ENCODE assay signal across 21 cellular contexts in genomic region chr2:75221872-75222271, GRCh38. TPM values are rescaled to one million over a fixed set of nuclear protein-coding genes. Genes with fewer than 3 reads are reported as not detected.
DNase-seq lines count a peak whose midpoint lies in the region; ATAC-seq and TF ChIP-seq lines count a peak whose summit lies in the region.
"Had no signal": no experiment of that assay in that cellular context is flagged by ENCODE, and none has a peak within 500 bp of the region (broad histone marks: within the 10 kb centered on the region; RNA-seq: fewer than 3 reads in every experiment).

No MANE protein-coding gene starts in this region.

- TF ChIP-seq CTCF in smooth muscle cell (IDR thresholded peaks at IDR 0.05; ENCODE audit: borderline replicate concordance, insufficient read depth, poor library complexity, severe bottlenecking) = no peak

- WGBS in smooth muscle cell (ENCODE audit: low lambda C conversion rate) = 64% methylated on average over 3 of the region's 3 CpGs

- H3K36me3 Mint-ChIP-seq in activated naive CD8-positive, alpha-beta T cell treated with anti-CD3 and anti-CD28 coated beads for 36 hours = no peaks in the 10 kb centered on the region
- H3K36me3 Mint-ChIP-seq: activated naive CD8-positive, alpha-beta T cell had no signal

- peaks cover 6% of the 10 kb centered on the region for H3K9me3 Mint-ChIP-seq in activated naive CD8-positive, alpha-beta T cell treated with anti-CD3 and anti-CD28 coated beads for 36 hours
- H3K9me3 Mint-ChIP-seq: activated CD4-positive, alpha-beta T cell treated with anti-CD3 and anti-CD28 coated beads, Interleukin-2, amount 10 ng/mL, durations not matched to agents 7 days and 5 days; CD4-positive, alpha-beta T cell; T-helper 2 cell treated with Interferon-gamma antibody and Interleukin-4, amounts not matched to agents 5 μg/mL and 100 μg/mL, for 36 hours had no signal

- DNase-seq in GM04504 (ENCODE audit: low read depth) (peak; percentile 38), RPMI7951 (ENCODE audit: low read depth) (peak; percentile 89), fibroblast of gingiva (ENCODE audit: low read depth) (peak; percentile 17), smooth muscle cell (lab: John Stamatoyannopoulos, UW; ENCODE audit: unreplicated experiment) (no peak), NCI-H2196 treated with DMSO at 0.1 percent for 48 hours (lab: John Stamatoyannopoulos, UW; ENCODE audit: unreplicated experiment) (no peak)
- DNase-seq in activated naive CD8-positive, alpha-beta T cell treated with anti-CD3 and anti-CD28 coated beads for 36 hours = no peak
- DNase-seq: activated CD4-positive, alpha-beta T cell treated with anti-CD3 and anti-CD28 coated beads, Interleukin-2, amount 10 ng/mL, durations not matched to agents 7 days and 5 days; activated T-cell treated with anti-CD3 and anti-CD28 coated beads for 4 hours; CD4-positive, alpha-beta T cell; cerebellar nuclear complex; heart right ventricle; pancreas; Right ventricle myocardium superior; spleen; stimulated activated naive CD8-positive, alpha-beta T cell treated with anti-CD3 and anti-CD28 coated beads, Interleukin-15, amount 100 ng/mL, for 72 hours; uterus had no signal

- no peaks in the 10 kb centered on the region for H3K27me3 ChIP-seq in smooth muscle cell (ENCODE audit: low read depth)
- H3K27me3 ChIP-seq: heart right ventricle, spleen, uterus had no signal

- H2AFZ ChIP-seq in smooth muscle cell (ENCODE audit: low read depth) = no peak overlapping the region

- peaks cover 5% of the 10 kb centered on the region for H3K27me3 Mint-ChIP-seq in activated naive CD8-positive, alpha-beta T cell treated with anti-CD3 and anti-CD28 coated beads for 36 hours
- H3K27me3 Mint-ChIP-seq: activated CD4-positive, alpha-beta T cell treated with anti-CD3 and anti-CD28 coated beads, Interleukin-2, amount 10 ng/mL, durations not matched to agents 7 days and 5 days; stimulated activated naive CD8-positive, alpha-beta T cell treated with anti-CD3 and anti-CD28 coated beads, Interleukin-15, amount 100 ng/mL, for 72 hours had no signal

- H3K4me3 Mint-ChIP-seq in activated naive CD8-positive, alpha-beta T cell treated with anti-CD3 and anti-CD28 coated beads for 36 hours = no peak overlapping the region
- H3K4me3 Mint-ChIP-seq: activated CD4-positive, alpha-beta T cell treated with anti-CD3 and anti-CD28 coated beads, Interleukin-2, amount 10 ng/mL, durations not matched to agents 7 days and 5 days; activated naive CD8-positive, alpha-beta T cell; CD4-positive, alpha-beta T cell; stimulated activated naive CD8-positive, alpha-beta T cell treated with anti-CD3 and anti-CD28 coated beads, Interleukin-15, amount 100 ng/mL, for 72 hours; T-helper 2 cell treated with Interferon-gamma antibody and Interleukin-4, amounts not matched to agents 5 μg/mL and 100 μg/mL, for 36 hours had no signal

- peak overlapping the region; percentile 38 for H3K27ac ChIP-seq in smooth muscle cell (ENCODE audit: low read depth)
- H3K27ac ChIP-seq: heart right ventricle, pancreas, spleen, uterus had no signal

- no peaks in the 10 kb centered on the region for H3F3A ChIP-seq in smooth muscle cell (ENCODE audit: low read depth)

- H4K20me1 ChIP-seq in smooth muscle cell (ENCODE audit: low read depth) = no peaks in the 10 kb centered on the region

- no peak overlapping the region for H3K27ac Mint-ChIP-seq in activated naive CD8-positive, alpha-beta T cell treated with anti-CD3 and anti-CD28 coated beads for 36 hours
- H3K27ac Mint-ChIP-seq: activated CD4-positive, alpha-beta T cell treated with anti-CD3 and anti-CD28 coated beads, Interleukin-2, amount 10 ng/mL, durations not matched to agents 7 days and 5 days; activated naive CD8-positive, alpha-beta T cell; CD4-positive, alpha-beta T cell; stimulated activated naive CD8-positive, alpha-beta T cell treated with anti-CD3 and anti-CD28 coated beads, Interleukin-15, amount 100 ng/mL, for 72 hours; T-helper 2 cell treated with Interferon-gamma antibody and Interleukin-4, amounts not matched to agents 5 μg/mL and 100 μg/mL, for 36 hours had no signal

- no peaks in the 10 kb centered on the region for H3K4me1 Mint-ChIP-seq in activated naive CD8-positive, alpha-beta T cell treated with anti-CD3 and anti-CD28 coated beads for 36 hours
- H3K4me1 Mint-ChIP-seq: activated CD4-positive, alpha-beta T cell treated with anti-CD3 and anti-CD28 coated beads, Interleukin-2, amount 10 ng/mL, durations not matched to agents 7 days and 5 days; stimulated activated naive CD8-positive, alpha-beta T cell treated with anti-CD3 and anti-CD28 coated beads, Interleukin-15, amount 100 ng/mL, for 72 hours had no signal

- H3K9ac ChIP-seq in smooth muscle cell (ENCODE audit: low read depth) = no peak overlapping the region

- no peak overlapping the region for H3K4me2 ChIP-seq in smooth muscle cell

- ATAC-seq in GM21529 (IDR thresholded peaks at IDR 0.05; ENCODE audit: unreplicated experiment) = no peak
- ATAC-seq: heart right ventricle; pancreas; stimulated activated naive CD8-positive, alpha-beta T cell treated with anti-CD3 and anti-CD28 coated beads, Interleukin-15, amount 100 ng/mL, for 72 hours had no signal

- H3K4me3 ChIP-seq in smooth muscle cell = no peak overlapping the region
- H3K4me3 ChIP-seq: heart right ventricle, pancreas, spleen, uterus had no signal

- peaks cover 10% of the 10 kb centered on the region for H3K4me1 ChIP-seq in smooth muscle cell (ENCODE audit: low read depth)
- H3K4me1 ChIP-seq: heart right ventricle, pancreas, spleen, uterus had no signal

- no peaks in the 10 kb centered on the region for H3K79me2 ChIP-seq in smooth muscle cell (ENCODE audit: low read depth)

- no peaks in the 10 kb centered on the region for H3K9me3 ChIP-seq in smooth muscle cell (replicated peaks; ENCODE audit: low read depth)
- H3K9me3 ChIP-seq: heart right ventricle, pancreas, spleen, uterus had no signal

- H3K36me3 ChIP-seq in smooth muscle cell (ENCODE audit: low read depth) = no peaks in the 10 kb centered on the region
- H3K36me3 ChIP-seq: heart right ventricle, pancreas, spleen, uterus had no signal

RNA-seq across cellular contexts. Expression of gene TACR1, which starts 22.6 kb away (rescaled TPM):
- total RNA-seq in RPMI7951 (2014; rRNA removed; shearing (Covaris generic)) = not detected in 2 replicates
- 2.2 and 4.5 TPM in 2 replicates for total RNA-seq in smooth muscle cell
- 0.93 and 2.9 TPM in 2 replicates for polyA plus RNA-seq in smooth muscle cell
- total RNA-seq in activated naive CD8-positive, alpha-beta T cell treated with anti-CD3 and anti-CD28 coated beads for 36 hours = not detected
- total RNA-seq: activated CD4-positive, alpha-beta T cell treated with anti-CD3 and anti-CD28 coated beads, Interleukin-2, amount 10 ng/mL, durations not matched to agents 7 days and 5 days; G401; kidney epithelial cell had no signal

Comparison
In these comparisons a context has a peak if more than half of its experiments do, and no peak if none do; other contexts are left out.
1. DNase-seq: peak in GM04504 (single experiment), RPMI7951 (single experiment) and fibroblast of gingiva (single experiment); none in smooth muscle cell (single experiment), NCI-H2196 treated with DMSO at 0.1 percent for 48 hours (single experiment) and activated naive CD8-positive, alpha-beta T cell treated with anti-CD3 and anti-CD28 coated beads for 36 hours (single experiment).